ENCODE assay signal across 13 cellular contexts in the genomic region with DNA sequence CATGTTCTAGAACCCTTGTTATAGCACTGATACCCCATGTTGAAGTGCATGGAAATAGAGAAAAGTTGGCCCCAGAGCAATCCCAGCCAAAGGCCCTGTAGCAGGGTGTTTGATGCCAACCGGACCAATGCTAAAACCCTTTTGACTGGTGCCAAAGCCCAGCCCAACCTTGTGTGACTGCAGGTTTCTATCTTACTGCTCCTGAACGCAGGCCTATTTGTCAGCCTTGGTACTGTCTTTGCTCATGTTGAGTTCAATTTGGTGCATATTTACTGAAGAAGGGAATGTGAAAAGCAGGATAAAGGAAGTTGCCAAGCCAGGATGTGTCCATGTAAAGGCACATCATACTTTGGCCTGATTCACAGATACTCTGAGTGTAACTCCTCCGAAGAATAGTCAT.
"Had no signal": no experiment of that assay in that cellular context is flagged by ENCODE, and none has a peak within 500 bp of the region (broad histone marks: within the 10 kb centered on the region; RNA-seq: fewer than 3 reads in every experiment).

No MANE protein-coding gene starts in this region.

- H3K9me3 ChIP-seq: prostate gland, testis had no signal

- H3K4me3 ChIP-seq: prostate gland, testis had no signal

- DNase-seq: activated B cell treated with CpG ODN at 0.5 μM for 24 hours; activated CD4-positive, alpha-beta T cell treated with anti-CD3 and anti-CD28 coated beads, Interleukin-2, amount 10 ng/mL, durations not matched to agents 24 days and 14 days; activated CD8-positive, alpha-beta memory T cell treated with anti-CD3 and anti-CD28 coated beads, Interleukin-2, amount 50 U/mL, for 48 hours; activated naive CD8-positive, alpha-beta T cell treated with anti-CD3 and anti-CD28 coated beads for 36 hours; activated T-cell treated with anti-CD3 and anti-CD28 coated beads, Interleukin-2, amount 50 U/mL, for 72 hours; erythroblast; mesendoderm; nephron progenitor cell; stimulated activated CD4-positive, alpha-beta T cell treated with anti-CD3 and anti-CD28 coated beads, Interleukin-1b, Interleukin-23, amount 100 ng/mL, for 48 hours; stimulated activated naive CD8-positive, alpha-beta T cell treated with anti-CD3 and anti-CD28 coated beads, Interleukin-15, amount 100 ng/mL, for 72 hours; T-helper 2 cell; testis had no signal

- H3K27ac ChIP-seq: prostate gland, testis had no signal

- ATAC-seq: activated T-cell treated with anti-CD3 and anti-CD28 coated beads, Interleukin-2, amount 50 U/mL, for 72 hours; stimulated activated naive CD8-positive, alpha-beta T cell treated with anti-CD3 and anti-CD28 coated beads, Interleukin-15, amount 100 ng/mL, for 72 hours had no signal

- H3K27me3 ChIP-seq: testis had no signal

- H3K36me3 ChIP-seq: prostate gland had no signal
